ENCODE assay signal across 8 cellular contexts in genomic region chr19:55678121-55678671, GRCh38. TPM values are rescaled to one million over a fixed set of nuclear protein-coding genes. Genes with fewer than 3 reads are reported as not detected.
DNase-seq lines count a peak whose midpoint lies in the region; ATAC-seq and TF ChIP-seq lines count a peak whose summit lies in the region.

No MANE protein-coding gene starts in this region.

- H3K4me1 Mint-ChIP-seq in activated naive CD8-positive, alpha-beta T cell treated with anti-CD3 and anti-CD28 coated beads for 36 hours = peaks cover 47% of the 10 kb centered on the region
- H3K4me1 Mint-ChIP-seq in neural progenitor cell = peaks cover 23% of the 10 kb centered on the region
- H3K4me1 Mint-ChIP-seq in activated naive CD4-positive, alpha-beta T cell treated with anti-CD3 and anti-CD28 coated beads, Interleukin-2, amount 10 ng/mL, durations not matched to agents 7 days and 5 days = peaks cover 46% of the 10 kb centered on the region
- peaks cover 51% of the 10 kb centered on the region for H3K4me1 Mint-ChIP-seq in activated CD8-positive, alpha-beta T cell treated with anti-CD3 and anti-CD28 coated beads, Interleukin-2, amount 10 ng/mL, durations not matched to agents 7 days and 5 days (ENCODE audit: low read depth)

- POLR2A ChIA-PET in activated CD8-positive, alpha-beta T cell treated with anti-CD3 and anti-CD28 coated beads, Interleukin-2, amount 10 ng/mL, durations not matched to agents 7 days and 5 days (lab: Charles Lee) = no interaction called here

- no peaks in the 10 kb centered on the region for H3K27me3 ChIP-seq in BE2C
- H3K27me3 ChIP-seq in neural progenitor cell = no peaks in the 10 kb centered on the region

- H2AFZ ChIP-seq in neural progenitor cell (replicated peaks) = no peak overlapping the region

- DNase-seq in BE2C (peak; percentile 5), neural progenitor cell (ENCODE audit: low spot score) (no peak), T-helper 1 cell (no peak)
- DNase-seq in activated naive CD8-positive, alpha-beta T cell treated with anti-CD3 and anti-CD28 coated beads for 36 hours = no peak
- DNase-seq in activated naive CD4-positive, alpha-beta T cell treated with anti-CD3 and anti-CD28 coated beads, Interleukin-2, amount 10 ng/mL, durations not matched to agents 7 days and 5 days = no peak
- DNase-seq in activated CD8-positive, alpha-beta T cell treated with anti-CD3 and anti-CD28 coated beads, Interleukin-2, amount 10 ng/mL, durations not matched to agents 7 days and 5 days = no peak

- peak overlapping the region; percentile 20 for H3K9ac ChIP-seq in neural progenitor cell

- peaks cover 35% of the 10 kb centered on the region for H3K36me3 Mint-ChIP-seq in activated naive CD8-positive, alpha-beta T cell treated with anti-CD3 and anti-CD28 coated beads for 36 hours
- H3K36me3 Mint-ChIP-seq in neural progenitor cell = peaks cover 13% of the 10 kb centered on the region
- peaks cover 37% of the 10 kb centered on the region for H3K36me3 Mint-ChIP-seq in activated naive CD4-positive, alpha-beta T cell treated with anti-CD3 and anti-CD28 coated beads, Interleukin-2, amount 10 ng/mL, durations not matched to agents 7 days and 5 days
- H3K36me3 Mint-ChIP-seq in activated CD8-positive, alpha-beta T cell treated with anti-CD3 and anti-CD28 coated beads, Interleukin-2, amount 10 ng/mL, durations not matched to agents 7 days and 5 days (ENCODE audit: low read depth) = peaks cover 49% of the 10 kb centered on the region

- H3K27me3 Mint-ChIP-seq in activated naive CD8-positive, alpha-beta T cell treated with anti-CD3 and anti-CD28 coated beads for 36 hours = no peaks in the 10 kb centered on the region
- H3K27me3 Mint-ChIP-seq in neural progenitor cell (ENCODE audit: insufficient read depth, low read depth) = peaks cover 6% of the 10 kb centered on the region
- H3K27me3 Mint-ChIP-seq in activated naive CD4-positive, alpha-beta T cell treated with anti-CD3 and anti-CD28 coated beads, Interleukin-2, amount 10 ng/mL, durations not matched to agents 7 days and 5 days = no peaks in the 10 kb centered on the region
- no peaks in the 10 kb centered on the region for H3K27me3 Mint-ChIP-seq in activated CD8-positive, alpha-beta T cell treated with anti-CD3 and anti-CD28 coated beads, Interleukin-2, amount 10 ng/mL, durations not matched to agents 7 days and 5 days (ENCODE audit: low read depth)

- peaks cover 15% of the 10 kb centered on the region for H3F3A ChIP-seq in neural progenitor cell (ENCODE audit: low read depth)

- H3K9me3 Mint-ChIP-seq in activated naive CD8-positive, alpha-beta T cell treated with anti-CD3 and anti-CD28 coated beads for 36 hours = no peaks in the 10 kb centered on the region
- H3K9me3 Mint-ChIP-seq in neural progenitor cell = no peaks in the 10 kb centered on the region
- H3K9me3 Mint-ChIP-seq in activated naive CD4-positive, alpha-beta T cell treated with anti-CD3 and anti-CD28 coated beads, Interleukin-2, amount 10 ng/mL, durations not matched to agents 7 days and 5 days = no peaks in the 10 kb centered on the region
- H3K9me3 Mint-ChIP-seq in activated CD8-positive, alpha-beta T cell treated with anti-CD3 and anti-CD28 coated beads, Interleukin-2, amount 10 ng/mL, durations not matched to agents 7 days and 5 days (ENCODE audit: insufficient read depth) = no peaks in the 10 kb centered on the region

- no peak overlapping the region for H3K4me3 Mint-ChIP-seq in activated naive CD8-positive, alpha-beta T cell treated with anti-CD3 and anti-CD28 coated beads for 36 hours
- H3K4me3 Mint-ChIP-seq in neural progenitor cell = no peak overlapping the region
- H3K4me3 Mint-ChIP-seq in activated naive CD4-positive, alpha-beta T cell treated with anti-CD3 and anti-CD28 coated beads, Interleukin-2, amount 10 ng/mL, durations not matched to agents 7 days and 5 days = no peak overlapping the region
- H3K4me3 Mint-ChIP-seq in activated CD8-positive, alpha-beta T cell treated with anti-CD3 and anti-CD28 coated beads, Interleukin-2, amount 10 ng/mL, durations not matched to agents 7 days and 5 days = no peak overlapping the region

- H3K4me3 ChIP-seq in BE2C (ENCODE audit: low read depth, low read length) (peak overlapping the region; percentile 95; the same call in 1 of the 2 replicates), neural progenitor cell (no peak overlapping the region)

- no peaks in the 10 kb centered on the region for H3K9me3 ChIP-seq in BE2C
- H3K9me3 ChIP-seq in neural progenitor cell (ENCODE audit: low read depth) = no peaks in the 10 kb centered on the region

- H3K4me2 ChIP-seq in neural progenitor cell = no peak overlapping the region

- H3K36me3 ChIP-seq in BE2C (peaks cover 63% of the 10 kb centered on the region), neural progenitor cell (no peaks in the 10 kb centered on the region)

- H4K20me1 ChIP-seq in neural progenitor cell (ENCODE audit: low read depth) = peaks cover 33% of the 10 kb centered on the region

- CTCF ChIA-PET in activated naive CD4-positive, alpha-beta T cell treated with anti-CD3 and anti-CD28 coated beads, Interleukin-2, amount 10 ng/mL, durations not matched to agents 7 days and 5 days (lab: Charles Lee) = no interaction called here
- CTCF ChIA-PET in activated CD8-positive, alpha-beta T cell treated with anti-CD3 and anti-CD28 coated beads, Interleukin-2, amount 10 ng/mL, durations not matched to agents 7 days and 5 days (lab: Charles Lee) = no interaction called here

- TF ChIP-seq CTCF in BE2C (IDR thresholded peaks at IDR 0.05; ENCODE audit: low read depth, low read length) (no peak), neural progenitor cell (IDR thresholded peaks at IDR 0.05) (no peak)

- H3K79me2 ChIP-seq in neural progenitor cell (ENCODE audit: low read depth) = peaks cover 59% of the 10 kb centered on the region

- no peak overlapping the region for H3K27ac ChIP-seq in neural progenitor cell

- ATAC-seq in GM19035 (IDR thresholded peaks at IDR 0.05; ENCODE audit: unreplicated experiment) (peak; percentile 58), HG03097 (IDR thresholded peaks at IDR 0.05; ENCODE audit: low FRiP score, unreplicated experiment) (peak; percentile 54)
- no peak for ATAC-seq in activated CD8-positive, alpha-beta T cell treated with anti-CD3 and anti-CD28 coated beads, Interleukin-2, amount 10 ng/mL, durations not matched to agents 7 days and 5 days

- peaks cover 19% of the 10 kb centered on the region for H3K4me1 ChIP-seq in BE2C
- peaks cover 17% of the 10 kb centered on the region for H3K4me1 ChIP-seq in neural progenitor cell

- H3K27ac Mint-ChIP-seq in activated naive CD8-positive, alpha-beta T cell treated with anti-CD3 and anti-CD28 coated beads for 36 hours = peak overlapping the region; percentile 2
- no peak overlapping the region for H3K27ac Mint-ChIP-seq in neural progenitor cell
- no peak overlapping the region for H3K27ac Mint-ChIP-seq in activated naive CD4-positive, alpha-beta T cell treated with anti-CD3 and anti-CD28 coated beads, Interleukin-2, amount 10 ng/mL, durations not matched to agents 7 days and 5 days
- H3K27ac Mint-ChIP-seq in activated CD8-positive, alpha-beta T cell treated with anti-CD3 and anti-CD28 coated beads, Interleukin-2, amount 10 ng/mL, durations not matched to agents 7 days and 5 days = no peak overlapping the region

RNA-seq across cellular contexts. Expression of gene EPN1, which starts 3.2 kb away (rescaled TPM):
- 358 TPM for polyA plus RNA-seq in BE2C (2012; ENCODE audit: insufficient read depth, insufficient read length, low read depth)
- total RNA-seq in activated naive CD8-positive, alpha-beta T cell treated with anti-CD3 and anti-CD28 coated beads for 36 hours = 10 to 100 TPM; 37.1 to 39.5 TPM
- 16.1 and 75.0 TPM in 2 replicates for total RNA-seq in neural progenitor cell (ENCODE audit: low replicate concordance)
- 10 to 100 TPM; 63.6 to 67.0 TPM for total RNA-seq in activated CD8-positive, alpha-beta T cell treated with anti-CD3 and anti-CD28 coated beads, Interleukin-2, amount 10 ng/mL, durations not matched to agents 7 days and 5 days

RNA-seq across cellular contexts. Expression of gene U2AF2, which starts 23.4 kb away (rescaled TPM):
- 543 TPM for polyA plus RNA-seq in BE2C (2012; ENCODE audit: insufficient read depth, insufficient read length, low read depth)
- 100 to 1,000 TPM; 341 to 345 TPM for total RNA-seq in activated naive CD8-positive, alpha-beta T cell treated with anti-CD3 and anti-CD28 coated beads for 36 hours
- total RNA-seq in neural progenitor cell (ENCODE audit: low replicate concordance) = 124 and 238 TPM in 2 replicates
- 100 to 1,000 TPM; 296 to 321 TPM for total RNA-seq in activated CD8-positive, alpha-beta T cell treated with anti-CD3 and anti-CD28 coated beads, Interleukin-2, amount 10 ng/mL, durations not matched to agents 7 days and 5 days

RNA-seq across cellular contexts. Expression of gene CCDC106, which starts 30.2 kb away (rescaled TPM):
- 51.0 TPM for polyA plus RNA-seq in BE2C (2012; ENCODE audit: insufficient read depth, insufficient read length, low read depth)
- 10 to 100 TPM; 10.9 to 12.0 TPM for total RNA-seq in activated naive CD8-positive, alpha-beta T cell treated with anti-CD3 and anti-CD28 coated beads for 36 hours
- 7.6 and 24.9 TPM in 2 replicates for total RNA-seq in neural progenitor cell (ENCODE audit: low replicate concordance)
- 1 to 10 TPM; 8.7 to 9.4 TPM for total RNA-seq in activated CD8-positive, alpha-beta T cell treated with anti-CD3 and anti-CD28 coated beads, Interleukin-2, amount 10 ng/mL, durations not matched to agents 7 days and 5 days

RNA-seq across cellular contexts. Expression of gene ZNF581, which starts 34.7 kb away (rescaled TPM):
- 42.2 TPM for polyA plus RNA-seq in BE2C (2012; ENCODE audit: insufficient read depth, insufficient read length, low read depth)
- 10 to 100 TPM; 39.9 to 42.3 TPM for total RNA-seq in activated naive CD8-positive, alpha-beta T cell treated with anti-CD3 and anti-CD28 coated beads for 36 hours
- total RNA-seq in neural progenitor cell (ENCODE audit: low replicate concordance) = 12.2 and 32.4 TPM in 2 replicates
- 10 to 100 TPM; 22.7 to 24.4 TPM for total RNA-seq in activated CD8-positive, alpha-beta T cell treated with anti-CD3 and anti-CD28 coated beads, Interleukin-2, amount 10 ng/mL, durations not matched to agents 7 days and 5 days

RNA-seq across cellular contexts. Expression of gene ZNF580, which starts 37.4 kb away (rescaled TPM):
- 129 TPM for polyA plus RNA-seq in BE2C (2012; ENCODE audit: insufficient read depth, insufficient read length, low read depth)
- 10 to 100 TPM; 29.6 to 30.6 TPM for total RNA-seq in activated naive CD8-positive, alpha-beta T cell treated with anti-CD3 and anti-CD28 coated beads for 36 hours
- total RNA-seq in neural progenitor cell (ENCODE audit: low replicate concordance) = 2.8 and 13.4 TPM in 2 replicates
- 10 to 100 TPM; 30.2 to 32.1 TPM for total RNA-seq in activated CD8-positive, alpha-beta T cell treated with anti-CD3 and anti-CD28 coated beads, Interleukin-2, amount 10 ng/mL, durations not matched to agents 7 days and 5 days
